37 cellular contexts compared by ENCODE assay signal in the genomic region with DNA sequence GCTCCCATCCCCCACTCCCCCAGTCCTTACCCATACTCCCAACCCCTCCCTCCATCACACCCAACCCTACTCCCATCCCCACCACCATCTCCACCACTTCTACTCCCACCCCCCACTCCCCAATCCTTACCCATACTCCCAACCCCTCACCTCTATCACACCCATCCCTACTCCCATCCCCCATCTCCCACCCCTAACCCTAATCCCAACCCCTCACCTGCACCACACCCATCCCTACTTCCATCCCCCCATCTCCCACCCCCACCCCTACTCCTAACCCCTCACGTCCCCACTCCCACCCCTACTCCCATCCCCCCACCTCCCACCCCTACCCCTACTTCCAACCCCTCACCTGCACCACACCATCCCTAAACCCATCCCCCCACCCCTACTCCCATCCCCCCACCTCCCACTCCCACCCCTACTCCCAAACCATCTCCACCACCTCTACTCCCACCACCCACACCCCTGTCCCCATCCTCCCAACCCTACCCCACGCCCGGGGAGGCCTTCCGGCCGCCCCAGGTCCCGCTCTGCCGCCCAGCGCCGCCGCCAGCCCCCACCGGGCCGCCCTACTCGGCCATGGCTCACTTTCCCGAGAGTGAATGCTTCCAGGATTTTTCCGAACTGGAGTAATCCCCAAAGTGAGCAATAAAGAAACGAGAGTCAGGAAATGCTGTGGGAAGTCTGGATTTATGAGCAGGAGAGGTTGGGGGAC. TPM values are rescaled to one million over a fixed set of nuclear protein-coding genes. Genes with fewer than 3 reads are reported as not detected.
"Had no signal": no experiment of that assay in that cellular context is flagged by ENCODE, and none has a peak within 500 bp of the region (broad histone marks: within the 10 kb centered on the region; RNA-seq: fewer than 3 reads in every experiment).

No MANE protein-coding gene starts in this region.

- H3K4me1 Mint-ChIP-seq: activated naive CD8-positive, alpha-beta T cell treated with anti-CD3 and anti-CD28 coated beads for 36 hours; brain; memory B cell; naive thymus-derived CD4-positive, alpha-beta T cell had no signal

- ATAC-seq: gastrocnemius medialis; naive thymus-derived CD4-positive, alpha-beta T cell; pancreas had no signal

- H3K4me3 ChIP-seq: adrenal gland, ascending aorta, cardiac muscle cell, coronary artery, dorsolateral prefrontal cortex, gastrocnemius medialis, pancreas, prostate gland, sigmoid colon, thoracic aorta, uterus had no signal

- H3K27me3 ChIP-seq: adrenal gland, ascending aorta, cardiac muscle cell, dorsolateral prefrontal cortex, gastrocnemius medialis, pancreas, uterus had no signal

- H3K36me3 Mint-ChIP-seq: activated naive CD8-positive, alpha-beta T cell treated with anti-CD3 and anti-CD28 coated beads for 36 hours; brain; memory B cell; naive thymus-derived CD4-positive, alpha-beta T cell had no signal

- H3K4me3 Mint-ChIP-seq: activated naive CD4-positive, alpha-beta T cell treated with anti-CD3 and anti-CD28 coated beads for 36 hours; activated naive CD8-positive, alpha-beta T cell treated with anti-CD3 and anti-CD28 coated beads for 36 hours; activated T-helper 1 cell treated with anti-CD3 and anti-CD28 coated beads, Interleukin-12 subunit alpha, Interleukin-12 subunit beta, Interleukin-2, Interleukin-4 antibody, amounts not matched to agents 30 ng/mL and 10 ng/mL and 1 ng/mL, durations not matched to agents 14 hours and 24 hours and 36 hours; memory B cell; naive thymus-derived CD4-positive, alpha-beta T cell had no signal

- H3K9me3 ChIP-seq: adrenal gland, ascending aorta, gastrocnemius medialis, pancreas, prostate gland, sigmoid colon, thoracic aorta, uterus had no signal

- H3K9me3 Mint-ChIP-seq: activated naive CD4-positive, alpha-beta T cell treated with anti-CD3 and anti-CD28 coated beads for 36 hours; activated naive CD8-positive, alpha-beta T cell treated with anti-CD3 and anti-CD28 coated beads for 36 hours; activated T-helper 1 cell treated with anti-CD3 and anti-CD28 coated beads, Interleukin-12 subunit alpha, Interleukin-12 subunit beta, Interleukin-2, Interleukin-4 antibody, amounts not matched to agents 30 ng/mL and 10 ng/mL and 1 ng/mL, durations not matched to agents 14 hours and 24 hours and 36 hours; memory B cell had no signal

- H3K36me3 ChIP-seq: adrenal gland, ascending aorta, cardiac muscle cell, gastrocnemius medialis, pancreas, prostate gland, sigmoid colon, thoracic aorta, uterus had no signal

- H3K27ac ChIP-seq: adrenal gland, ascending aorta, cardiac muscle cell, coronary artery, dorsolateral prefrontal cortex, gastrocnemius medialis, pancreas, prostate gland, sigmoid colon, thoracic aorta, uterus had no signal

- H3K27ac Mint-ChIP-seq: activated naive CD4-positive, alpha-beta T cell treated with anti-CD3 and anti-CD28 coated beads for 36 hours; activated naive CD8-positive, alpha-beta T cell treated with anti-CD3 and anti-CD28 coated beads for 36 hours; activated T-helper 1 cell treated with anti-CD3 and anti-CD28 coated beads, Interleukin-12 subunit alpha, Interleukin-12 subunit beta, Interleukin-2, Interleukin-4 antibody, amounts not matched to agents 30 ng/mL and 10 ng/mL and 1 ng/mL, durations not matched to agents 14 hours and 24 hours and 36 hours; brain; memory B cell; naive thymus-derived CD4-positive, alpha-beta T cell had no signal

- H3K4me1 ChIP-seq: adrenal gland, ascending aorta, gastrocnemius medialis, pancreas, prostate gland, sigmoid colon, uterus had no signal

- DNase-seq: activated CD4-positive, alpha-beta T cell treated with anti-CD3 and anti-CD28 coated beads for 4 hours; activated CD4-positive, alpha-beta T cell treated with anti-CD3 and anti-CD28 coated beads, Interleukin-2, amount 50 U/mL, for 4 hours; activated CD4-positive, CD25-positive, alpha-beta regulatory T cell; activated CD8-positive, alpha-beta memory T cell treated with anti-CD3 and anti-CD28 coated beads for 24 hours; activated effector memory CD4-positive, alpha-beta T cell treated with anti-CD3 and anti-CD28 coated beads, Interleukin-2, amount 50 U/mL, for 16 hours; activated naive CD4-positive, alpha-beta T cell treated with anti-CD3 and anti-CD28 coated beads for 36 hours; activated naive CD8-positive, alpha-beta T cell treated with anti-CD3 and anti-CD28 coated beads for 36 hours; adrenal gland; dorsolateral prefrontal cortex; effector memory CD4-positive, alpha-beta T cell; gastrocnemius medialis; head of caudate nucleus; hippocampal formation; midbrain; naive thymus-derived CD4-positive, alpha-beta T cell; nucleus accumbens; pancreas; retina; sigmoid colon; stimulated activated naive CD4-positive, alpha-beta T cell treated with Interleukin-2 at 50 U/mL for 16 hours; T-helper 2 cell; trophoblast cell; uterus had no signal

- FAIRE-seq: pancreas had no signal

RNA-seq across cellular contexts. Expression of a gene that starts 4.7 kb away (rescaled TPM):
- total RNA-seq: activated naive CD4-positive, alpha-beta T cell treated with anti-CD3 and anti-CD28 coated beads for 36 hours; activated naive CD8-positive, alpha-beta T cell treated with anti-CD3 and anti-CD28 coated beads for 36 hours; activated T-helper 1 cell treated with anti-CD3 and anti-CD28 coated beads, Interleukin-12 subunit alpha, Interleukin-12 subunit beta, Interleukin-2, Interleukin-4 antibody, amounts not matched to agents 30 ng/mL and 10 ng/mL and 1 ng/mL, durations not matched to agents 14 hours and 24 hours and 36 hours; adrenal gland; ascending aorta; cardiac muscle cell; cerebellum; dorsolateral prefrontal cortex; epithelial cell of proximal tubule; gastrocnemius medialis; kidney epithelial cell; lower leg skin; naive thymus-derived CD4-positive, alpha-beta T cell; pancreas; prostate gland; sigmoid colon; subcutaneous adipose tissue; thoracic aorta; uterus had no signal
- polyA plus RNA-seq: adrenal gland; cardiac muscle cell; naive thymus-derived CD4-positive, alpha-beta T cell; neural cell; pancreas; sigmoid colon had no signal

RNA-seq across cellular contexts. Expression of a gene that starts 14.2 kb away (rescaled TPM):
- total RNA-seq: activated T-helper 1 cell treated with anti-CD3 and anti-CD28 coated beads, Interleukin-12 subunit alpha, Interleukin-12 subunit beta, Interleukin-2, Interleukin-4 antibody, amounts not matched to agents 30 ng/mL and 10 ng/mL and 1 ng/mL, durations not matched to agents 14 hours and 24 hours and 36 hours; ascending aorta; cardiac muscle cell; epithelial cell of proximal tubule; gastrocnemius medialis; pancreas; sigmoid colon had no signal
- polyA plus RNA-seq: cardiac muscle cell; naive thymus-derived CD4-positive, alpha-beta T cell; neural cell; sigmoid colon had no signal

RNA-seq across cellular contexts. Expression of a gene that starts 38.1 kb away (rescaled TPM):
- total RNA-seq: activated naive CD4-positive, alpha-beta T cell treated with anti-CD3 and anti-CD28 coated beads for 36 hours; activated naive CD8-positive, alpha-beta T cell treated with anti-CD3 and anti-CD28 coated beads for 36 hours; activated T-helper 1 cell treated with anti-CD3 and anti-CD28 coated beads, Interleukin-12 subunit alpha, Interleukin-12 subunit beta, Interleukin-2, Interleukin-4 antibody, amounts not matched to agents 30 ng/mL and 10 ng/mL and 1 ng/mL, durations not matched to agents 14 hours and 24 hours and 36 hours; ascending aorta; cerebellum; epithelial cell of proximal tubule; gastrocnemius medialis; kidney epithelial cell; lower leg skin; naive thymus-derived CD4-positive, alpha-beta T cell; thoracic aorta had no signal
- polyA plus RNA-seq: naive thymus-derived CD4-positive, alpha-beta T cell; neural cell had no signal
